37 cellular contexts compared by ENCODE assay signal in genomic region chr9:98304381-98304780, GRCh38.
"Had no signal": no experiment of that assay in that cellular context is flagged by ENCODE, and none has a peak within 500 bp of the region (broad histone marks: within the 10 kb centered on the region; RNA-seq: fewer than 3 reads in every experiment).

No MANE protein-coding gene starts in this region.

- H3K4me3 Mint-ChIP-seq: activated B cell treated with CpG ODN at 0.5 μM for 24 hours; activated CD4-positive, alpha-beta memory T cell treated with anti-CD3 and anti-CD28 coated beads for 36 hours; activated CD4-positive, alpha-beta T cell treated with anti-CD3 and anti-CD28 coated beads, Interleukin-2, amount 10 ng/mL, durations not matched to agents 24 days and 14 days; activated CD8-positive, alpha-beta T cell treated with anti-CD3 and anti-CD28 coated beads for 36 hours; activated naive CD4-positive, alpha-beta T cell treated with anti-CD3 and anti-CD28 coated beads, Interleukin-2, amount 10 ng/mL, durations not matched to agents 7 days and 5 days; activated naive CD4-positive, alpha-beta T cell treated with anti-CD3 and anti-CD28 coated beads, Interleukin-2, amount 50 U/mL, for 24 hours; activated naive CD8-positive, alpha-beta T cell; activated naive CD8-positive, alpha-beta T cell treated with anti-CD3 and anti-CD28 coated beads, Interleukin-2, amount 10 ng/mL, durations not matched to agents 7 days and 5 days; activated naive CD8-positive, alpha-beta T cell treated with anti-CD3 and anti-CD28 coated beads, Interleukin-2, amount 50 U/mL, for 24 hours; activated T-cell treated with anti-CD3 and anti-CD28 coated beads, Interleukin-2, amount 50 U/mL, for 24 hours; central memory CD8-positive, alpha-beta T cell; T-helper 1 cell treated with Interleukin-12 subunit alpha and Interleukin-12 subunit beta and Interleukin-4 antibody, amounts not matched to agents 30 μg/mL and 1 μg/mL, for 36 hours; T-helper 2 cell treated with Interferon-gamma antibody and Interleukin-4, amounts not matched to agents 5 μg/mL and 100 μg/mL, for 36 hours had no signal

- H3K4me3 ChIP-seq: ascending aorta, body of pancreas, breast epithelium, cardiac muscle cell had no signal

- DNase-seq: activated B cell treated with CpG ODN at 0.5 μM for 24 hours; activated CD4-positive, alpha-beta memory T cell treated with anti-CD3 and anti-CD28 coated beads for 36 hours; activated CD4-positive, alpha-beta T cell treated with anti-CD3 and anti-CD28 coated beads for 4 hours; activated CD4-positive, alpha-beta T cell treated with anti-CD3 and anti-CD28 coated beads, Interleukin-2, amount 10 ng/mL, durations not matched to agents 24 days and 14 days; activated CD4-positive, alpha-beta T cell treated with anti-CD3 and anti-CD28 coated beads, Interleukin-2, amount 50 U/mL, for 1 hour; activated CD4-positive, alpha-beta T cell treated with anti-CD3 and anti-CD28 coated beads, Interleukin-2, amount 50 U/mL, for 4 hours; activated CD4-positive, CD25-positive, alpha-beta regulatory T cell treated with anti-CD3 and anti-CD28 coated beads, Interleukin-2, amount 50 U/mL, for 72 hours; activated CD8-positive, alpha-beta memory T cell treated with anti-CD3 and anti-CD28 coated beads, Interleukin-2, amount 50 U/mL, for 4 hours; activated CD8-positive, alpha-beta T cell treated with anti-CD3 and anti-CD28 coated beads for 36 hours; activated effector memory CD4-positive, alpha-beta T cell treated with Interleukin-2 at 50 U/mL for 16 hours; activated gamma-delta T cell; activated naive CD4-positive, alpha-beta T cell treated with anti-CD3 and anti-CD28 coated beads, Interleukin-2, amount 10 ng/mL, durations not matched to agents 7 days and 5 days; activated naive CD4-positive, alpha-beta T cell treated with Interleukin-2 at 50 U/mL for 16 hours; activated naive CD8-positive, alpha-beta T cell treated with anti-CD3 and anti-CD28 coated beads, Interleukin-2, amount 10 ng/mL, durations not matched to agents 7 days and 5 days; activated naive CD8-positive, alpha-beta T cell treated with anti-CD3 and anti-CD28 coated beads, Interleukin-2, amount 50 U/mL, for 24 hours; activated T-cell treated with anti-CD3 and anti-CD28 coated beads, Interleukin-2, amount 50 U/mL, for 24 hours; activated T-cell treated with anti-CD3 and anti-CD28 coated beads, Interleukin-2, amount 50 U/mL, for 48 hours; amygdala; anterior cingulate cortex; body of pancreas; brain microvascular endothelial cell; caudate nucleus; SW 1271; T-helper 1 cell; T-helper 2 cell; T-helper 9 cell had no signal

- H3K4me1 ChIP-seq: ascending aorta, body of pancreas, breast epithelium had no signal

- H3K27me3 ChIP-seq: ascending aorta, body of pancreas, brain microvascular endothelial cell, breast epithelium, cardiac muscle cell had no signal

- H3K27ac ChIP-seq: ascending aorta, body of pancreas, brain microvascular endothelial cell, breast epithelium, cardiac muscle cell, VCaP had no signal

- H3K36me3 ChIP-seq: ascending aorta, brain microvascular endothelial cell, breast epithelium, cardiac muscle cell had no signal

- H3K4me1 Mint-ChIP-seq: activated B cell treated with CpG ODN at 0.5 μM for 24 hours; activated CD4-positive, alpha-beta T cell treated with anti-CD3 and anti-CD28 coated beads, Interleukin-2, amount 10 ng/mL, durations not matched to agents 24 days and 14 days; activated naive CD4-positive, alpha-beta T cell treated with anti-CD3 and anti-CD28 coated beads, Interleukin-2, amount 50 U/mL, for 24 hours; activated naive CD8-positive, alpha-beta T cell treated with anti-CD3 and anti-CD28 coated beads, Interleukin-2, amount 10 ng/mL, durations not matched to agents 7 days and 5 days; activated naive CD8-positive, alpha-beta T cell treated with anti-CD3 and anti-CD28 coated beads, Interleukin-2, amount 50 U/mL, for 24 hours; central memory CD8-positive, alpha-beta T cell had no signal

- FAIRE-seq: TTC549 had no signal

- H3K9me3 Mint-ChIP-seq: activated B cell treated with CpG ODN at 0.5 μM for 24 hours; activated CD4-positive, alpha-beta memory T cell treated with anti-CD3 and anti-CD28 coated beads for 36 hours; activated CD4-positive, alpha-beta T cell treated with anti-CD3 and anti-CD28 coated beads, Interleukin-2, amount 10 ng/mL, durations not matched to agents 24 days and 14 days; activated CD8-positive, alpha-beta T cell treated with anti-CD3 and anti-CD28 coated beads for 36 hours; activated naive CD4-positive, alpha-beta T cell treated with anti-CD3 and anti-CD28 coated beads, Interleukin-2, amount 10 ng/mL, durations not matched to agents 7 days and 5 days; activated naive CD4-positive, alpha-beta T cell treated with anti-CD3 and anti-CD28 coated beads, Interleukin-2, amount 50 U/mL, for 24 hours; activated naive CD8-positive, alpha-beta T cell treated with anti-CD3 and anti-CD28 coated beads, Interleukin-2, amount 10 ng/mL, durations not matched to agents 7 days and 5 days; activated naive CD8-positive, alpha-beta T cell treated with anti-CD3 and anti-CD28 coated beads, Interleukin-2, amount 50 U/mL, for 24 hours; activated T-cell treated with anti-CD3 and anti-CD28 coated beads, Interleukin-2, amount 50 U/mL, for 24 hours; activated T-helper 2 cell treated with anti-CD3 and anti-CD28 coated beads, Interferon-gamma antibody, Interleukin-2, Interleukin-4, amounts not matched to agents 10 μg/mL and 5 μg/mL and 100 μg/mL, durations not matched to agents 14 hours and 24 hours and 36 hours; central memory CD8-positive, alpha-beta T cell; T-helper 1 cell treated with Interleukin-12 subunit alpha and Interleukin-12 subunit beta and Interleukin-4 antibody, amounts not matched to agents 30 μg/mL and 1 μg/mL, for 36 hours; T-helper 2 cell treated with Interferon-gamma antibody and Interleukin-4, amounts not matched to agents 5 μg/mL and 100 μg/mL, for 36 hours had no signal

- H3K27ac Mint-ChIP-seq: activated B cell treated with CpG ODN at 0.5 μM for 24 hours; activated CD4-positive, alpha-beta memory T cell treated with anti-CD3 and anti-CD28 coated beads for 36 hours; activated CD4-positive, alpha-beta T cell treated with anti-CD3 and anti-CD28 coated beads, Interleukin-2, amount 10 ng/mL, durations not matched to agents 24 days and 14 days; activated CD8-positive, alpha-beta T cell treated with anti-CD3 and anti-CD28 coated beads for 36 hours; activated naive CD4-positive, alpha-beta T cell treated with anti-CD3 and anti-CD28 coated beads, Interleukin-2, amount 10 ng/mL, durations not matched to agents 7 days and 5 days; activated naive CD4-positive, alpha-beta T cell treated with anti-CD3 and anti-CD28 coated beads, Interleukin-2, amount 50 U/mL, for 24 hours; activated naive CD8-positive, alpha-beta T cell; activated naive CD8-positive, alpha-beta T cell treated with anti-CD3 and anti-CD28 coated beads, Interleukin-2, amount 10 ng/mL, durations not matched to agents 7 days and 5 days; activated naive CD8-positive, alpha-beta T cell treated with anti-CD3 and anti-CD28 coated beads, Interleukin-2, amount 50 U/mL, for 24 hours; activated T-cell treated with anti-CD3 and anti-CD28 coated beads, Interleukin-2, amount 50 U/mL, for 24 hours; activated T-helper 2 cell treated with anti-CD3 and anti-CD28 coated beads, Interferon-gamma antibody, Interleukin-2, Interleukin-4, amounts not matched to agents 10 μg/mL and 5 μg/mL and 100 μg/mL, durations not matched to agents 14 hours and 24 hours and 36 hours; T-helper 1 cell treated with Interleukin-12 subunit alpha and Interleukin-12 subunit beta and Interleukin-4 antibody, amounts not matched to agents 30 μg/mL and 1 μg/mL, for 36 hours; T-helper 2 cell treated with Interferon-gamma antibody and Interleukin-4, amounts not matched to agents 5 μg/mL and 100 μg/mL, for 36 hours had no signal

- H3K27me3 Mint-ChIP-seq: activated CD4-positive, alpha-beta memory T cell treated with anti-CD3 and anti-CD28 coated beads for 36 hours; activated CD8-positive, alpha-beta T cell treated with anti-CD3 and anti-CD28 coated beads for 36 hours; activated naive CD4-positive, alpha-beta T cell treated with anti-CD3 and anti-CD28 coated beads, Interleukin-2, amount 50 U/mL, for 24 hours; activated naive CD8-positive, alpha-beta T cell; activated naive CD8-positive, alpha-beta T cell treated with anti-CD3 and anti-CD28 coated beads, Interleukin-2, amount 50 U/mL, for 24 hours; activated T-cell treated with anti-CD3 and anti-CD28 coated beads, Interleukin-2, amount 50 U/mL, for 24 hours; central memory CD8-positive, alpha-beta T cell had no signal

- H3K9me3 ChIP-seq: ascending aorta, body of pancreas, breast epithelium had no signal

- H3K36me3 Mint-ChIP-seq: activated CD4-positive, alpha-beta memory T cell treated with anti-CD3 and anti-CD28 coated beads for 36 hours; activated naive CD4-positive, alpha-beta T cell treated with anti-CD3 and anti-CD28 coated beads, Interleukin-2, amount 10 ng/mL, durations not matched to agents 7 days and 5 days; activated naive CD4-positive, alpha-beta T cell treated with anti-CD3 and anti-CD28 coated beads, Interleukin-2, amount 50 U/mL, for 24 hours; activated naive CD8-positive, alpha-beta T cell; activated naive CD8-positive, alpha-beta T cell treated with anti-CD3 and anti-CD28 coated beads, Interleukin-2, amount 10 ng/mL, durations not matched to agents 7 days and 5 days had no signal

- ATAC-seq: activated CD8-positive, alpha-beta T cell treated with anti-CD3 and anti-CD28 coated beads for 36 hours; activated naive CD8-positive, alpha-beta T cell treated with anti-CD3 and anti-CD28 coated beads, Interleukin-2, amount 50 U/mL, for 24 hours; body of pancreas had no signal
